26 cellular contexts compared by ENCODE assay signal in genomic region chr3:52178537-52178936, GRCh38. TPM values are rescaled to one million over a fixed set of nuclear protein-coding genes. Genes with fewer than 3 reads are reported as not detected.
"Had no signal": no experiment of that assay in that cellular context is flagged by ENCODE, and none has a peak within 500 bp of the region (broad histone marks: within the 10 kb centered on the region; RNA-seq: fewer than 3 reads in every experiment).

No MANE protein-coding gene starts in this region.

- H3K27me3 Mint-ChIP-seq: activated CD8-positive, alpha-beta memory T cell treated with anti-CD3 and anti-CD28 coated beads, Interleukin-2, amount 10 ng/mL, durations not matched to agents 7 days and 5 days had no signal

- H3K4me3 Mint-ChIP-seq: activated CD8-positive, alpha-beta memory T cell treated with anti-CD3 and anti-CD28 coated beads, Interleukin-2, amount 10 ng/mL, durations not matched to agents 7 days and 5 days; activated naive CD4-positive, alpha-beta T cell treated with anti-CD3 and anti-CD28 coated beads, Interleukin-2, amount 10 ng/mL, durations not matched to agents 7 days and 5 days; activated naive CD8-positive, alpha-beta T cell treated with anti-CD3 and anti-CD28 coated beads, Interleukin-2, amount 10 ng/mL, durations not matched to agents 7 days and 5 days; activated T-cell treated with anti-CD3 and anti-CD28 coated beads, Interleukin-2, amount 50 U/mL, for 4 hours; brain; T-helper 1 cell treated with Interleukin-12 subunit alpha and Interleukin-12 subunit beta and Interleukin-4 antibody, amounts not matched to agents 30 μg/mL and 1 μg/mL, for 36 hours had no signal

- DNase-seq: activated CD4-positive, alpha-beta T cell treated with anti-CD3 and anti-CD28 coated beads for 4 hours; activated CD4-positive, alpha-beta T cell treated with anti-CD3 and anti-CD28 coated beads, Interleukin-2, amount 50 U/mL, for 4 hours; activated CD8-positive, alpha-beta memory T cell treated with anti-CD3 and anti-CD28 coated beads, Interleukin-2, amount 10 ng/mL, durations not matched to agents 7 days and 5 days; activated gamma-delta T cell treated with Interleukin-2 at 50 U/mL for 16 hours; activated naive CD4-positive, alpha-beta T cell treated with anti-CD3 and anti-CD28 coated beads, Interleukin-2, amount 10 ng/mL, durations not matched to agents 7 days and 5 days; activated naive CD8-positive, alpha-beta T cell treated with anti-CD3 and anti-CD28 coated beads, Interleukin-2, amount 10 ng/mL, durations not matched to agents 7 days and 5 days; activated T-cell treated with anti-CD3 and anti-CD28 coated beads, Interleukin-2, amount 50 U/mL, for 4 hours; amniotic stem cell; Karpas-422; MM.1S; NCI-H1105; NCI-H1436; NCI-H1694 treated with DMSO at 0.1 percent for 48 hours; NCI-H2029 treated with DMSO at 0.1 percent for 48 hours; NCI-H345; NCI-H510A; NCI-H69; NK-92 treated with Interleukin-12 subunit alpha and Interleukin-12 subunit beta, amount 100 ng/mL, for 24 hours; PC-3; SHP77 treated with DMSO at 0.1 percent for 48 hours had no signal

- H3K9me3 Mint-ChIP-seq: activated naive CD4-positive, alpha-beta T cell treated with anti-CD3 and anti-CD28 coated beads, Interleukin-2, amount 10 ng/mL, durations not matched to agents 7 days and 5 days; activated naive CD8-positive, alpha-beta T cell treated with anti-CD3 and anti-CD28 coated beads, Interleukin-2, amount 10 ng/mL, durations not matched to agents 7 days and 5 days; activated T-cell treated with anti-CD3 and anti-CD28 coated beads, Interleukin-2, amount 50 U/mL, for 4 hours; activated T-helper 2 cell treated with anti-CD3 and anti-CD28 coated beads, Interferon-gamma antibody, Interleukin-2, Interleukin-4, amounts not matched to agents 10 μg/mL and 5 μg/mL and 100 μg/mL, durations not matched to agents 14 hours and 24 hours and 36 hours; brain; T-helper 1 cell treated with Interleukin-12 subunit alpha and Interleukin-12 subunit beta and Interleukin-4 antibody, amounts not matched to agents 30 μg/mL and 1 μg/mL, for 36 hours had no signal

- H3K27ac Mint-ChIP-seq: activated CD8-positive, alpha-beta memory T cell treated with anti-CD3 and anti-CD28 coated beads, Interleukin-2, amount 10 ng/mL, durations not matched to agents 7 days and 5 days; activated naive CD4-positive, alpha-beta T cell treated with anti-CD3 and anti-CD28 coated beads, Interleukin-2, amount 10 ng/mL, durations not matched to agents 7 days and 5 days; activated naive CD8-positive, alpha-beta T cell treated with anti-CD3 and anti-CD28 coated beads, Interleukin-2, amount 10 ng/mL, durations not matched to agents 7 days and 5 days; activated T-helper 2 cell treated with anti-CD3 and anti-CD28 coated beads, Interferon-gamma antibody, Interleukin-2, Interleukin-4, amounts not matched to agents 10 μg/mL and 5 μg/mL and 100 μg/mL, durations not matched to agents 14 hours and 24 hours and 36 hours; brain; T-helper 1 cell treated with Interleukin-12 subunit alpha and Interleukin-12 subunit beta and Interleukin-4 antibody, amounts not matched to agents 30 μg/mL and 1 μg/mL, for 36 hours had no signal

- H3K4me3 ChIP-seq: K562 had no signal

- ATAC-seq: activated CD4-positive, CD25-positive, alpha-beta regulatory T cell treated with anti-CD3 and anti-CD28 coated beads, Interleukin-2, amount 50 U/mL, for 24 hours; activated CD8-positive, alpha-beta memory T cell treated with anti-CD3 and anti-CD28 coated beads, Interleukin-2, amount 10 ng/mL, durations not matched to agents 7 days and 5 days; activated T-cell treated with anti-CD3 and anti-CD28 coated beads, Interleukin-2, amount 50 U/mL, for 4 hours; K562; PC-3 had no signal

- H3K36me3 Mint-ChIP-seq: activated CD8-positive, alpha-beta memory T cell treated with anti-CD3 and anti-CD28 coated beads, Interleukin-2, amount 10 ng/mL, durations not matched to agents 7 days and 5 days; activated naive CD4-positive, alpha-beta T cell treated with anti-CD3 and anti-CD28 coated beads, Interleukin-2, amount 10 ng/mL, durations not matched to agents 7 days and 5 days; activated naive CD8-positive, alpha-beta T cell treated with anti-CD3 and anti-CD28 coated beads, Interleukin-2, amount 10 ng/mL, durations not matched to agents 7 days and 5 days; brain had no signal

RNA-seq across cellular contexts. Expression of gene TLR9, which starts 46.9 kb away (rescaled TPM):
- total RNA-seq: K562, PC-3, SK-MEL-5 had no signal
- polyA plus RNA-seq: K562 had no signal
